8 cellular contexts compared by ENCODE assay signal in genomic region chr1:216119600-216119999, GRCh38.
A peak's percentile ranks its signal among the peaks of the same experiment; 100 is the strongest.
DNase-seq lines count a peak whose midpoint lies in the region; ATAC-seq, FAIRE-seq and TF ChIP-seq lines count a peak whose summit lies in the region.

No MANE protein-coding gene starts in this region.

- H3K36me3 ChIP-seq in BJ (ENCODE audit: control insufficient read depth, insufficient read depth, low read length) (no peaks in the 10 kb centered on the region), GM12878 (ENCODE audit: control insufficient read depth in 2 of 2, insufficient read depth in 2 of 2, low read length in 1 of 2) (no peaks in the 10 kb centered on the region), small intestine (ENCODE audit: control insufficient read depth in 2 of 2, insufficient read depth in 2 of 2, low read length in 2 of 2) (no peaks in the 10 kb centered on the region), gastroesophageal sphincter (no peaks in the 10 kb centered on the region), lower lobe of right lung (no peaks in the 10 kb centered on the region)

- no peaks in the 10 kb centered on the region for H3K27me3 ChIP-seq in BJ (ENCODE audit: control insufficient read depth, insufficient read depth, low read length)
- no peaks in the 10 kb centered on the region for H3K27me3 ChIP-seq in GM12878 (replicated peaks in 1 of 2; ENCODE audit: control insufficient read depth in 2 of 2, insufficient read depth in 2 of 2, low read length in 1 of 2)
- H3K27me3 ChIP-seq in small intestine (ENCODE audit: control insufficient read depth in 2 of 2, insufficient read depth in 2 of 2, low read length in 2 of 2) = no peaks in the 10 kb centered on the region
- H3K27me3 ChIP-seq in gastroesophageal sphincter = no peaks in the 10 kb centered on the region
- H3K27me3 ChIP-seq in lower lobe of right lung (ENCODE audit: low read depth) = no peaks in the 10 kb centered on the region

- ATAC-seq in GM19395 (IDR thresholded peaks at IDR 0.05; ENCODE audit: unreplicated experiment) = peak; percentile 70
- peak; percentile 86 for ATAC-seq in GM12878
- no peak for ATAC-seq in gastroesophageal sphincter
- no peak for ATAC-seq in lower lobe of right lung
- no peak for ATAC-seq in activated T-cell treated with anti-CD3 and anti-CD28 coated beads, Interleukin-2, amount 50 U/mL, for 4 hours

- intact Hi-C loops in GM12878 (cut with micrococcal nuclease; ENCODE audit: unreplicated experiment) = loop anchor here (1.0 to 10.0 kb wide), 2 partner anchors 127 to 295 kb away; no protein-coding TSS in a partner anchor
- intact Hi-C loops in lower lobe of right lung (cut with DNase I) = no loop called here

- CTCF ChIA-PET in BJ (lab: Yijun Ruan, JAX) = interaction anchor here (1.2 to 2.7 kb wide), 5 partner anchors 9 to 457 kb away, joined by 4 to 8 read pairs (median 6); no protein-coding TSS in a partner anchor
- CTCF ChIA-PET in GM12878 (lab: Yijun Ruan, JAX) = interaction anchor here (0.6 to 3.1 kb wide), 10 partner anchors 38 to 240 kb away, joined by 3 to 12 read pairs (median 4); no protein-coding TSS in a partner anchor

- no peak overlapping the region for H3K27ac ChIP-seq in GM12878 (ENCODE audit: control insufficient read depth, insufficient read depth)
- H3K27ac ChIP-seq in small intestine (ENCODE audit: low read depth in 1 of 2, low read length in 1 of 2) = no peak overlapping the region
- H3K27ac ChIP-seq in gastroesophageal sphincter = no peak overlapping the region
- H3K27ac ChIP-seq in lower lobe of right lung = no peak overlapping the region

- H3K27me3 Mint-ChIP-seq in activated T-cell treated with anti-CD3 and anti-CD28 coated beads, Interleukin-2, amount 50 U/mL, for 4 hours (ENCODE audit: low read depth) = no peaks in the 10 kb centered on the region

- TF ChIP-seq RAD21 in GM12878 (IDR thresholded peaks at IDR 0.05; ENCODE audit: insufficient read depth, low read depth, low read length) = peak; percentile 47; the same call in 1 of the 2 replicates

- H2AFZ ChIP-seq in GM12878 (ENCODE audit: control insufficient read depth, low read depth, low read length) = no peak overlapping the region

- RAD21 ChIA-PET in GM12878 (lab: Charles Lee; ENCODE audit: unreplicated experiment) = interaction anchor here (1.1 to 1.6 kb wide), 2 partner anchors 13 to 29 kb away, joined by 3 to 5 read pairs; no protein-coding TSS in a partner anchor

- H3K4me3 ChIP-seq in BJ (ENCODE audit: low read depth, low read length) = no peak overlapping the region
- H3K4me3 ChIP-seq in GM12878 = no peak overlapping the region
- H3K4me3 ChIP-seq in small intestine (ENCODE audit: low read depth in 1 of 2, low read length in 2 of 2) = no peak overlapping the region
- H3K4me3 ChIP-seq in gastroesophageal sphincter = no peak overlapping the region
- H3K4me3 ChIP-seq in lower lobe of right lung = no peak overlapping the region

- no peak for DNase-seq in BJ (ENCODE audit: low read depth)
- DNase-seq in GM12878 (ENCODE audit: low read depth, low spot score) = no peak
- peak; percentile 39 for DNase-seq in small intestine
- no peak for DNase-seq in lower lobe of right lung
- no peak for DNase-seq in activated T-cell treated with anti-CD3 and anti-CD28 coated beads, Interleukin-2, amount 50 U/mL, for 4 hours

- H3K9me3 ChIP-seq in GM12878 (replicated peaks; ENCODE audit: control insufficient read depth, insufficient read depth, low read length) = no peaks in the 10 kb centered on the region
- no peaks in the 10 kb centered on the region for H3K9me3 ChIP-seq in small intestine (ENCODE audit: control insufficient read depth, low read depth)
- H3K9me3 ChIP-seq in gastroesophageal sphincter = no peaks in the 10 kb centered on the region
- no peaks in the 10 kb centered on the region for H3K9me3 ChIP-seq in lower lobe of right lung

- peak; percentile 7 for FAIRE-seq in GM12878 (lab: Jason Lieb, UNC)
- no peak for FAIRE-seq in small intestine (lab: Jason Lieb, UNC)

- no TSS peak for BruUV-seq in GM12878 (replicated peaks; lab: Mats Ljungman, UMichigan)

- H3K4me2 ChIP-seq in GM12878 (ENCODE audit: control insufficient read depth, insufficient read depth) = no peak overlapping the region

- no peak overlapping the region for H3K4me3 Mint-ChIP-seq in activated T-cell treated with anti-CD3 and anti-CD28 coated beads, Interleukin-2, amount 50 U/mL, for 4 hours

- no peaks in the 10 kb centered on the region for H3K4me1 Mint-ChIP-seq in activated T-cell treated with anti-CD3 and anti-CD28 coated beads, Interleukin-2, amount 50 U/mL, for 4 hours (ENCODE audit: low read depth)

- POLR2A ChIA-PET in BJ (lab: Charles Lee) = no interaction called here
- POLR2A ChIA-PET in GM12878 (lab: Charles Lee) = no interaction called here

- in situ Hi-C loops in GM12878 (cut with MboI) = no loop called here

- H3K4me1 ChIP-seq in GM12878 (ENCODE audit: control insufficient read depth, insufficient read depth, low read length) (no peaks in the 10 kb centered on the region), small intestine (ENCODE audit: control insufficient read depth in 2 of 2, insufficient read depth in 1 of 2, low read depth in 1 of 2, low read length in 1 of 2) (no peaks in the 10 kb centered on the region), gastroesophageal sphincter (no peaks in the 10 kb centered on the region), lower lobe of right lung (no peaks in the 10 kb centered on the region)

- 2% methylated on average over 2 of the region's 2 CpGs for WGBS in GM12878 (ENCODE audit: insufficient coverage, insufficient replicate concordance, low lambda C conversion rate, missing lambda C conversion rate)
- 23 to 40% (median 35%) methylated on average over 2 of the region's 2 CpGs for WGBS in small intestine, 3 donors
- WGBS in gastroesophageal sphincter (ENCODE audit: low coverage in 1 of 2), 2 donors = 53 to 81% methylated on average over 2 of the region's 2 CpGs

- TF ChIP-seq CTCF in BJ (IDR thresholded peaks at IDR 0.05; ENCODE audit: insufficient read depth, low read depth, low read length) = peak; percentile 60
- TF ChIP-seq CTCF in LNCAP (IDR thresholded peaks at IDR 0.05) = peak; percentile 61
- peak; percentile 35 to 55 (median 46); a peak in 5 of 6 replicates for TF ChIP-seq CTCF in GM12878 (IDR thresholded peaks at IDR 0.05 in 2 of 3, conservative IDR thresholded peaks at IDR 0.05 in 1 of 3; ENCODE audit: control insufficient read depth in 2 of 3, extremely low read depth in 1 of 3, insufficient read depth in 1 of 3, low read depth in 3 of 3, low read length in 3 of 3)
- TF ChIP-seq CTCF in gastroesophageal sphincter (IDR thresholded peaks at IDR 0.05) = no peak
- no peak for TF ChIP-seq CTCF in lower lobe of right lung (IDR thresholded peaks at IDR 0.05)

- H3K79me2 ChIP-seq in GM12878 (ENCODE audit: control insufficient read depth, insufficient read depth, low read length) = no peaks in the 10 kb centered on the region

- H3K9me3 Mint-ChIP-seq in activated T-cell treated with anti-CD3 and anti-CD28 coated beads, Interleukin-2, amount 50 U/mL, for 4 hours = no peaks in the 10 kb centered on the region

- SMC1A ChIA-PET in GM12878 (lab: Charles Lee; ENCODE audit: uncharacterized antibody, unreplicated experiment) = interaction anchor here (0.6 to 2.0 kb wide), 11 partner anchors 11 to 412 kb away, joined by 3 to 8 read pairs (median 3); no protein-coding TSS in a partner anchor

- H3K36me3 Mint-ChIP-seq in activated T-cell treated with anti-CD3 and anti-CD28 coated beads, Interleukin-2, amount 50 U/mL, for 4 hours (ENCODE audit: insufficient read depth) = no peaks in the 10 kb centered on the region

- no peaks in the 10 kb centered on the region for H4K20me1 ChIP-seq in GM12878 (ENCODE audit: control insufficient read depth, insufficient read depth)

- TF ChIP-seq POLR2A in GM12878 (IDR thresholded peaks at IDR 0.05; ENCODE audit: low read depth, low read length) (no peak), gastroesophageal sphincter (IDR thresholded peaks at IDR 0.05) (no peak)

- TF ChIP-seq EP300 in GM12878 (IDR thresholded peaks at IDR 0.05; ENCODE audit: borderline replicate concordance in 1 of 2, control insufficient read depth in 1 of 2, low read depth in 2 of 2, low read length in 2 of 2) (no peak), gastroesophageal sphincter (IDR thresholded peaks at IDR 0.05) (no peak)

- no peak overlapping the region for H3K9ac ChIP-seq in GM12878 (ENCODE audit: control insufficient read depth, insufficient read depth, low read length)

TF ChIP-seq in GM12878, 131 proteins besides CTCF, POLR2A, EP300 and RAD21:
- TF ChIP-seq FOXM1 (IDR thresholded peaks at IDR 0.05; ENCODE audit: low read depth, low read length) (no peak), SMC3 (IDR thresholded peaks at IDR 0.05; ENCODE audit: borderline replicate concordance, low read length) (peak; percentile 63; the same call in 1 of the 2 replicates)

Comparison
In these comparisons a context has a peak if more than half of its experiments do, and no peak if none do; other contexts are left out.
1. CTCF ChIP-seq: peak in BJ (single experiment), LNCAP (single experiment) and GM12878 (3 of 3); none in gastroesophageal sphincter (0 of 4) and lower lobe of right lung (single experiment).
2. ATAC-seq: peak in GM19395 (single experiment) and GM12878 (single experiment); none in gastroesophageal sphincter (single experiment), lower lobe of right lung (0 of 2) and activated T-cell treated with anti-CD3 and anti-CD28 coated beads, Interleukin-2, amount 50 U/mL, for 4 hours (0 of 2).